ENCODE assay signal across 11 cellular contexts in genomic region chrX:24117288-24117687, GRCh38. TPM values are rescaled to one million over a fixed set of nuclear protein-coding genes. Genes with fewer than 3 reads are reported as not detected.
DNase-seq lines count a peak whose midpoint lies in the region; ATAC-seq and TF ChIP-seq lines count a peak whose summit lies in the region.
"Had no signal": no experiment of that assay in that cellular context is flagged by ENCODE, and none has a peak within 500 bp of the region (broad histone marks: within the 10 kb centered on the region; RNA-seq: fewer than 3 reads in every experiment).

No MANE protein-coding gene starts in this region.

- ATAC-seq in left lobe of liver, result peak; percentile 86
- ATAC-seq in HG03432 (IDR thresholded peaks at IDR 0.05; ENCODE audit: unreplicated experiment), result no peak
- ATAC-seq in GM19023 (IDR thresholded peaks at IDR 0.05; ENCODE audit: unreplicated experiment), result no peak
- ATAC-seq: activated naive CD4-positive, alpha-beta T cell treated with anti-CD3 and anti-CD28 coated beads, Interleukin-2, amount 50 U/mL, for 72 hours had no signal

- peaks cover 6% of the 10 kb centered on the region for H3K4me1 ChIP-seq in mammary epithelial cell (ENCODE audit: insufficient read depth, low read length)
- no peaks in the 10 kb centered on the region for H3K4me1 ChIP-seq in testis
- H3K4me1 ChIP-seq in BE2C, result no peaks in the 10 kb centered on the region

- dilution Hi-C loops in mammary epithelial cell (cut with HindIII; ENCODE audit: low sequenced_read_pairs), result no loop called here

- peak overlapping the region; percentile 80 for H2AFZ ChIP-seq in mammary epithelial cell (ENCODE audit: low read depth, low read length)

- H4K20me1 ChIP-seq in mammary epithelial cell (ENCODE audit: insufficient read depth, low read length), result no peaks in the 10 kb centered on the region

- no peak overlapping the region for H3K27ac ChIP-seq in mammary epithelial cell (ENCODE audit: insufficient read depth, low read depth, low read length)
- peak overlapping the region; percentile 27 to 45 for H3K27ac ChIP-seq in testis

- DNase-seq in M059J (ENCODE audit: low read depth) (peak; percentile 72), mammary epithelial cell (peak; percentile 37), left lobe of liver (ENCODE audit: low spot score) (peak; percentile 45), testis (peak; percentile 41), BE2C (no peak)
- DNase-seq in stimulated activated naive CD4-positive, alpha-beta T cell (lab: John Stamatoyannopoulos, UW), result no peak
- DNase-seq: kidney, NCI-H187 had no signal

- H3K36me3 ChIP-seq in mammary epithelial cell (ENCODE audit: insufficient read depth, low read length) (no peaks in the 10 kb centered on the region), testis (ENCODE audit: low read depth, missing control alignments) (no peaks in the 10 kb centered on the region), BE2C (no peaks in the 10 kb centered on the region)

- CTCF ChIA-PET in mammary epithelial cell (lab: Charles Lee; ENCODE audit: low non-redundant PET), result no interaction called here

- intact Hi-C loops in mammary epithelial cell (cut with micrococcal nuclease), result no loop called here
- intact Hi-C loops in testis (cut with DNase I; ENCODE audit: low total_unique reads), result no loop called here

- BruUV-seq in mammary epithelial cell (replicated peaks; lab: Mats Ljungman, UMichigan), result no TSS peak

- H3K27me3 ChIP-seq in mammary epithelial cell (ENCODE audit: insufficient read depth, low read length) (no peaks in the 10 kb centered on the region), testis (no peaks in the 10 kb centered on the region), BE2C (no peaks in the 10 kb centered on the region)

- 19% methylated on average over 3 of the region's 3 CpGs for WGBS in mammary epithelial cell (ENCODE audit: low coverage, missing lambda C conversion rate)
- 35 to 74% methylated on average over 3 of the region's 3 CpGs for whole genome bisulfite sequencing in testis, 2 donors

- H3K79me2 ChIP-seq in mammary epithelial cell (ENCODE audit: insufficient read depth, low read length), result no peaks in the 10 kb centered on the region

- peak overlapping the region; percentile 35 for H3K4me2 ChIP-seq in mammary epithelial cell (ENCODE audit: insufficient read depth, low read depth, low read length)

- in situ Hi-C loops in mammary epithelial cell (cut with MboI; ENCODE audit: low sequenced_read_pairs in 2 of 2), result no loop called here

- no peak for TF ChIP-seq CTCF in mammary epithelial cell (conservative IDR thresholded peaks at IDR 0.05 in 1 of 2, IDR thresholded peaks at IDR 0.05 in 1 of 2; ENCODE audit: extremely low read depth in 1 of 2, insufficient read depth in 1 of 2, low read depth in 1 of 2, low read length in 2 of 2)
- no peak for TF ChIP-seq CTCF in testis (IDR thresholded peaks at IDR 0.05)
- no peak for TF ChIP-seq CTCF in BE2C (IDR thresholded peaks at IDR 0.05; ENCODE audit: low read depth, low read length)

- no peak overlapping the region for H3K9ac ChIP-seq in mammary epithelial cell (ENCODE audit: insufficient read depth, low read length)

- no peaks in the 10 kb centered on the region for H3K9me3 ChIP-seq in mammary epithelial cell (replicated peaks; ENCODE audit: insufficient read depth, low read length)
- no peaks in the 10 kb centered on the region for H3K9me3 ChIP-seq in testis
- no peaks in the 10 kb centered on the region for H3K9me3 ChIP-seq in BE2C

- no peak for TF ChIP-seq POLR2A in testis (IDR thresholded peaks at IDR 0.05)

- H3K4me3 ChIP-seq in mammary epithelial cell (replicated peaks in 1 of 3; ENCODE audit: insufficient read depth in 1 of 3, low read depth in 2 of 3, low read length in 3 of 3) (no peak overlapping the region), testis (no peak overlapping the region), BE2C (ENCODE audit: low read depth, low read length) (no peak overlapping the region)

RNA-seq across cellular contexts. Expression of gene ZFX, which starts 32.2 kb away (rescaled TPM):
- 31.3 and 96.7 TPM in 2 replicates for total RNA-seq in M059J (2014; rRNA removed; shearing (Covaris generic))
- total RNA-seq in mammary epithelial cell (10 to 100 TPM; 51.0 to 55.2 TPM), left lobe of liver (12.5 TPM), testis (10 to 100 TPM; 38.5 to 45.1 TPM)
- polyA plus RNA-seq in mammary epithelial cell (23.5 TPM), testis (ENCODE audit: insufficient read depth, low read depth, low replicate concordance) (10.8 TPM)
- 59.2 TPM for polyA minus RNA-seq in mammary epithelial cell
- 7.8 TPM for polyA plus RNA-seq in BE2C (2012; ENCODE audit: insufficient read depth, insufficient read length, low read depth)

Comparison
In these comparisons a context has a peak if more than half of its experiments do, and no peak if none do; other contexts are left out.
1. DNase-seq: peak in M059J (single experiment), mammary epithelial cell (single experiment), left lobe of liver (single experiment) and testis (single experiment); none in BE2C (single experiment) and stimulated activated naive CD4-positive, alpha-beta T cell (0 of 6).